1 cellular context compared by ENCODE assay signal in genomic region chr1:207309775-207310273, GRCh38.
TF ChIP-seq lines count a peak whose summit lies in the region.

No MANE protein-coding gene starts in this region.

TF ChIP-seq in GM12878, 131 proteins besides CTCF, POLR2A, EP300 and RAD21 (continued from another document):
- TF ChIP-seq ZNF687 (IDR thresholded peaks at IDR 0.05) (peak; percentile 32; the same call in 1 of the 2 replicates), PKNOX1 (IDR thresholded peaks at IDR 0.05) (0 out of 2 replicates have a peak, but pooled peaks have one; percentile 33), SPI1 (IDR thresholded peaks at IDR 0.05; ENCODE audit: borderline replicate concordance, insufficient read depth, low read depth, low read length) (peak; percentile 92), KLF5 (IDR thresholded peaks at IDR 0.05; ENCODE audit: partially characterized antibody) (no peak)
TF ChIP-seq in GM12878: peak in this region for 3.
